8 cellular contexts compared by ENCODE assay signal in genomic region chr15:65285291-65286068, GRCh38. TPM values are rescaled to one million over a fixed set of nuclear protein-coding genes. Genes with fewer than 3 reads are reported as not detected.
DNase-seq lines count a peak whose midpoint lies in the region; ATAC-seq, FAIRE-seq and TF ChIP-seq lines count a peak whose summit lies in the region.

No MANE protein-coding gene starts in this region.

- TSS peak; percentile 70 for BruUV-seq in GM12878 (replicated peaks; lab: Mats Ljungman, UMichigan)

- CTCF ChIA-PET in GM12878 (lab: Yijun Ruan, JAX) = interaction anchor here (0.8 to 3.8 kb wide), 16 partner anchors 9 to 252 kb away, joined by 3 to 29 read pairs (median 5); partner anchors contain the start of genes CLPX and RNU5B-1

- no peak for TF ChIP-seq EP300 in GM12878 (IDR thresholded peaks at IDR 0.05; ENCODE audit: borderline replicate concordance in 1 of 2, control insufficient read depth in 1 of 2, low read depth in 2 of 2, low read length in 2 of 2)

- H3K27ac Mint-ChIP-seq in memory B cell = peak overlapping the region; percentile 91

- H3K9ac ChIP-seq in GM12878 (ENCODE audit: control insufficient read depth, insufficient read depth, low read length) = peak overlapping the region; percentile 73

- RAD21 ChIA-PET in GM12878 (lab: Charles Lee; ENCODE audit: unreplicated experiment) = interaction anchor here (0.6 to 4.0 kb wide), 10 partner anchors 12 to 482 kb away, joined by 3 to 18 read pairs (median 5); partner anchors contain the start of genes CLPX and RNU5B-1

- peaks cover 4% of the 10 kb centered on the region for H3K36me3 Mint-ChIP-seq in memory B cell

- no peak for DNase-seq in heart left ventricle
- no peak for DNase-seq in Right ventricle myocardium superior
- DNase-seq in GM12878 (ENCODE audit: low read depth, low spot score) = no peak
- no peak for DNase-seq in memory B cell (ENCODE audit: low spot score in 2 of 2)
- no peak for DNase-seq in vagina (ENCODE audit: extremely low spot score in 2 of 2)

- no peak for FAIRE-seq in GM12878 (lab: Jason Lieb, UNC)

- WGBS in heart left ventricle, 4 donors = 72 to 75% (median 74%) methylated on average over 10 of the region's 10 CpGs
- WGBS in GM12878 (ENCODE audit: insufficient coverage, insufficient replicate concordance, low lambda C conversion rate, missing lambda C conversion rate) = 76% methylated on average over 10 of the region's 10 CpGs

- H3K4me1 Mint-ChIP-seq in memory B cell = peaks cover 26% of the 10 kb centered on the region

- in situ Hi-C loops in GM12878 (cut with MboI) = no loop called here

- TF ChIP-seq POLR2A in heart left ventricle (IDR thresholded peaks at IDR 0.05) (no peak), GM12878 (IDR thresholded peaks at IDR 0.05; ENCODE audit: low read depth, low read length) (no peak), vagina (IDR thresholded peaks at IDR 0.05) (no peak)

- H3K9me3 ChIP-seq in heart left ventricle (no peaks in the 10 kb centered on the region), GM12878 (replicated peaks; ENCODE audit: control insufficient read depth, insufficient read depth, low read length) (no peaks in the 10 kb centered on the region), vagina (no peaks in the 10 kb centered on the region)

- TF ChIP-seq CTCF in heart left ventricle (IDR thresholded peaks at IDR 0.05) (no peak), GM12878 (IDR thresholded peaks at IDR 0.05 in 2 of 3, conservative IDR thresholded peaks at IDR 0.05 in 1 of 3; ENCODE audit: control insufficient read depth in 2 of 3, extremely low read depth in 1 of 3, insufficient read depth in 1 of 3, low read depth in 3 of 3, low read length in 3 of 3) (no peak), vagina (IDR thresholded peaks at IDR 0.05) (no peak)

- H4K20me1 ChIP-seq in GM12878 (ENCODE audit: control insufficient read depth, insufficient read depth) = no peaks in the 10 kb centered on the region

- H3K4me1 ChIP-seq in heart left ventricle (peaks cover 0 to 21% (median 15%) of the 10 kb centered on the region in 12 donors), GM12878 (ENCODE audit: control insufficient read depth, insufficient read depth, low read length) (peaks cover 11% of the 10 kb centered on the region), vagina (peaks cover 27% of the 10 kb centered on the region)

- H3K79me2 ChIP-seq in GM12878 (ENCODE audit: control insufficient read depth, insufficient read depth, low read length) = no peaks in the 10 kb centered on the region; the same call in 1 of the 2 replicates

- ATAC-seq in heart left ventricle (no peak), Right ventricle myocardium superior (ENCODE audit: poor library complexity) (no peak), GM12878 (no peak), memory B cell (ENCODE audit: low read depth) (no peak), GM21360 (IDR thresholded peaks at IDR 0.05; ENCODE audit: unreplicated experiment) (no peak), GM21825 (IDR thresholded peaks at IDR 0.05; ENCODE audit: unreplicated experiment) (no peak), GM18520 (IDR thresholded peaks at IDR 0.05; ENCODE audit: unreplicated experiment) (no peak)

- SMC1A ChIA-PET in GM12878 (lab: Charles Lee; ENCODE audit: uncharacterized antibody, unreplicated experiment) = interaction anchor here (0.6 to 2.3 kb wide), 12 partner anchors 7 to 151 kb away, joined by 3 to 12 read pairs (median 4); partner anchors contain the start of genes CLPX and PDCD7

- H3K27ac ChIP-seq in heart left ventricle (peak overlapping the region in 11 of 12 donors; percentile 83 to 95 (median 93)), GM12878 (ENCODE audit: control insufficient read depth, insufficient read depth) (no peak overlapping the region), vagina (peak overlapping the region; percentile 88)

- H3K36me3 ChIP-seq in heart left ventricle (no peaks in the 10 kb centered on the region), GM12878 (ENCODE audit: control insufficient read depth in 2 of 2, insufficient read depth in 2 of 2, low read length in 1 of 2) (no peaks in the 10 kb centered on the region), vagina (no peaks in the 10 kb centered on the region)

- POLR2A ChIA-PET in GM12878 (lab: Charles Lee) = interaction anchor here (0.6 to 2.9 kb wide), 14 partner anchors 8 to 685 kb away, joined by 3 to 21 read pairs (median 4); partner anchors contain the start of genes CLPX and RNU5B-1

- H3K4me2 ChIP-seq in GM12878 (ENCODE audit: control insufficient read depth, insufficient read depth) = peak overlapping the region; percentile 64

- peak overlapping the region; percentile 93 for H3K4me3 Mint-ChIP-seq in memory B cell

- H3K27me3 ChIP-seq in heart left ventricle = no peaks in the 10 kb centered on the region
- no peaks in the 10 kb centered on the region for H3K27me3 ChIP-seq in GM12878 (replicated peaks in 1 of 2; ENCODE audit: control insufficient read depth in 2 of 2, insufficient read depth in 2 of 2, low read length in 1 of 2)
- H3K27me3 ChIP-seq in vagina = no peaks in the 10 kb centered on the region

- H2AFZ ChIP-seq in GM12878 (ENCODE audit: control insufficient read depth, low read depth, low read length) = peak overlapping the region; percentile 86

- no peaks in the 10 kb centered on the region for H3K27me3 Mint-ChIP-seq in memory B cell

- intact Hi-C loops in heart left ventricle (cut with DNase I) (loop anchor here in 3 of 10 donors (5.0 kb wide), 1 partner anchor 98 kb away; the partner anchor contains the start of gene CLPX (in 3 of the 3)), Right ventricle myocardium superior (cut with DNase I) (no loop called here), GM12878 (cut with micrococcal nuclease; ENCODE audit: unreplicated experiment) (loop anchor here (2.0 kb wide), 1 partner anchor 101 kb away; the partner anchor contains the start of gene CLPX), vagina (cut with DNase I) (no loop called here)

- H3K4me3 ChIP-seq in heart left ventricle = peak overlapping the region; percentile 54 to 95 (median 76)
- H3K4me3 ChIP-seq in GM12878 = peak overlapping the region; percentile 74
- H3K4me3 ChIP-seq in vagina = peak overlapping the region; percentile 71 to 78

- no peaks in the 10 kb centered on the region for H3K9me3 Mint-ChIP-seq in memory B cell

- no peak for TF ChIP-seq RAD21 in GM12878 (IDR thresholded peaks at IDR 0.05; ENCODE audit: insufficient read depth, low read depth, low read length)

RNA-seq across cellular contexts. Expression of gene PARP16, which starts 1.2 kb away (rescaled TPM):
- total RNA-seq in heart left ventricle = 1 to 10 TPM; 2.7 to 7.0 (median 4.8) TPM
- polyA plus RNA-seq in heart left ventricle = 1 to 10 TPM; 3.0 to 4.8 TPM
- total RNA-seq in Right ventricle myocardium superior = 4.4 TPM
- total RNA-seq in GM12878 (2013; cell fraction: nucleolus; rRNA removed) = 14.4 and 14.6 TPM in 2 replicates
- 6.4 and 8.6 TPM in 2 replicates for total RNA-seq in GM12878 (2014; rRNA removed)
- total RNA-seq in GM12878 (2014; rRNA removed; fragmentation: Illumina TruSeq; extraction: Trizol) = 7.6 and 8.4 TPM in 2 replicates
- 10.1 and 11.3 TPM in 2 replicates for total RNA-seq in GM12878 (2021)
- polyA plus RNA-seq in GM12878 (2011; ENCODE audit: low read depth) = 9.0 TPM
- 9.8 and 10.1 TPM in 2 replicates for polyA plus RNA-seq in GM12878 (2011; rRNA removed)
- polyA plus RNA-seq in GM12878 (2011; cell fraction: cytosol; rRNA removed) = 13.3 and 14.6 TPM in 2 replicates
- 10.6 and 12.4 TPM in 2 replicates for polyA plus RNA-seq in GM12878 (2011; cell fraction: nucleus; rRNA removed)
- 8.9 and 13.2 TPM in 2 replicates for polyA plus RNA-seq in GM12878 (2012)
- 11.9 and 13.0 TPM in 2 replicates for polyA plus RNA-seq in GM12878 (2014; fragmentation: Illumina TruSeq; extraction: Trizol)
- 1 to 10 TPM; 4.9 to 7.6 TPM for polyA plus RNA-seq in GM12878 (2014; fragmentation: Nextera tagmentation; extraction: Ambion mirVana)
- polyA plus RNA-seq in GM12878 (2014; rRNA removed) = 9.8 and 10.0 TPM in 2 replicates
- polyA plus RNA-seq in GM12878 (2016; fragmentation: Nextera tagmentation; extraction: Ambion mirVana) = 10 to 100 TPM; 13.9 to 15.7 TPM
- polyA minus RNA-seq in GM12878 (2011; rRNA and poly(A)+ RNA removed) = 7.8 and 14.0 TPM in 2 replicates
- 6.1 and 10.7 TPM in 2 replicates for polyA minus RNA-seq in GM12878 (2011; cell fraction: cytosol; rRNA and poly(A)+ RNA removed)
- 5.0 and 10.1 TPM in 2 replicates for polyA minus RNA-seq in GM12878 (2011; cell fraction: nucleus; rRNA and poly(A)+ RNA removed)
- total RNA-seq in vagina = 12.8 TPM

RNA-seq across cellular contexts. Expression of gene RNU5A-1, which starts 10.4 kb away (rescaled TPM):
- not detected for total RNA-seq in heart left ventricle
- not detected for polyA plus RNA-seq in heart left ventricle
- total RNA-seq in Right ventricle myocardium superior = not detected
- total RNA-seq in GM12878 (2013; cell fraction: nucleolus; rRNA removed) = not detected in 2 replicates
- not detected in 2 replicates for total RNA-seq in GM12878 (2014; rRNA removed)
- not detected in 2 replicates for total RNA-seq in GM12878 (2014; rRNA removed; fragmentation: Illumina TruSeq; extraction: Trizol)
- total RNA-seq in GM12878 (2021) = not detected in 2 replicates
- polyA plus RNA-seq in GM12878 (2011; ENCODE audit: low read depth) = not detected
- not detected in 2 replicates for polyA plus RNA-seq in GM12878 (2011; rRNA removed)
- polyA plus RNA-seq in GM12878 (2011; cell fraction: cytosol; rRNA removed) = not detected in 2 replicates
- polyA plus RNA-seq in GM12878 (2011; cell fraction: nucleus; rRNA removed) = not detected in 2 replicates
- not detected in 2 replicates for polyA plus RNA-seq in GM12878 (2012)
- not detected in 2 replicates for polyA plus RNA-seq in GM12878 (2014; fragmentation: Illumina TruSeq; extraction: Trizol)
- polyA plus RNA-seq in GM12878 (2014; fragmentation: Nextera tagmentation; extraction: Ambion mirVana) = not detected
- not detected in 2 replicates for polyA plus RNA-seq in GM12878 (2014; rRNA removed)
- not detected for polyA plus RNA-seq in GM12878 (2016; fragmentation: Nextera tagmentation; extraction: Ambion mirVana)
- polyA minus RNA-seq in GM12878 (2011; rRNA and poly(A)+ RNA removed) = under 0.01 and 10,433 TPM in 2 replicates
- 1,037 and 1,074 TPM in 2 replicates for polyA minus RNA-seq in GM12878 (2011; cell fraction: cytosol; rRNA and poly(A)+ RNA removed)
- under 0.01 TPM in 2 replicates for polyA minus RNA-seq in GM12878 (2011; cell fraction: nucleus; rRNA and poly(A)+ RNA removed)
- not detected for total RNA-seq in vagina

RNA-seq across cellular contexts. Expression of gene RNU5B-1, which starts 19.0 kb away (rescaled TPM):
- total RNA-seq in heart left ventricle = 10 to 100 TPM in 2 of 9 donors, not detected in 7; 18.6 to 30.4 TPM
- polyA plus RNA-seq in heart left ventricle = not detected
- total RNA-seq in Right ventricle myocardium superior = 55.4 TPM
- total RNA-seq in GM12878 (2013; cell fraction: nucleolus; rRNA removed) = not detected in 2 replicates
- not detected in 2 replicates for total RNA-seq in GM12878 (2014; rRNA removed)
- not detected in 2 replicates for total RNA-seq in GM12878 (2014; rRNA removed; fragmentation: Illumina TruSeq; extraction: Trizol)
- 14.3 and 19.1 TPM in 2 replicates for total RNA-seq in GM12878 (2021)
- polyA plus RNA-seq in GM12878 (2011; ENCODE audit: low read depth) = not detected
- not detected in 2 replicates for polyA plus RNA-seq in GM12878 (2011; rRNA removed)
- polyA plus RNA-seq in GM12878 (2011; cell fraction: cytosol; rRNA removed) = not detected in 2 replicates
- under 0.01 TPM in 1 of 2 replicates, not detected in the other for polyA plus RNA-seq in GM12878 (2011; cell fraction: nucleus; rRNA removed)
- not detected in 2 replicates for polyA plus RNA-seq in GM12878 (2012)
- not detected in 2 replicates for polyA plus RNA-seq in GM12878 (2014; fragmentation: Illumina TruSeq; extraction: Trizol)
- not detected for polyA plus RNA-seq in GM12878 (2014; fragmentation: Nextera tagmentation; extraction: Ambion mirVana)
- not detected in 2 replicates for polyA plus RNA-seq in GM12878 (2014; rRNA removed)
- not detected for polyA plus RNA-seq in GM12878 (2016; fragmentation: Nextera tagmentation; extraction: Ambion mirVana)
- polyA minus RNA-seq in GM12878 (2011; rRNA and poly(A)+ RNA removed) = under 0.01 and 15,416 TPM in 2 replicates
- 1,790 and 2,489 TPM in 2 replicates for polyA minus RNA-seq in GM12878 (2011; cell fraction: cytosol; rRNA and poly(A)+ RNA removed)
- polyA minus RNA-seq in GM12878 (2011; cell fraction: nucleus; rRNA and poly(A)+ RNA removed) = under 0.01 TPM in 2 replicates
- total RNA-seq in vagina = not detected
